In genomic region chr10:117409549-117410283, GRCh38 we compare ENCODE assay signal across 17 cellular contexts.
"Had no signal": no experiment of that assay in that cellular context is flagged by ENCODE, and none has a peak within 500 bp of the region (broad histone marks: within the 10 kb centered on the region; RNA-seq: fewer than 3 reads in every experiment).

No MANE protein-coding gene starts in this region.

- H3K4me2 ChIP-seq: hepatocyte had no signal

- H3K4me1 ChIP-seq: lower lobe of right lung, right atrium auricular region, stomach, vagina had no signal

- H3K4me3 ChIP-seq: dorsolateral prefrontal cortex, hepatocyte, lower lobe of right lung, right atrium auricular region, skin epidermis, stomach, thoracic aorta, vagina had no signal

- H3K9me3 ChIP-seq: lower lobe of right lung, right atrium auricular region, stomach, thoracic aorta, vagina had no signal

- H3K27me3 ChIP-seq: hepatocyte, right atrium auricular region, vagina had no signal

- H3K36me3 ChIP-seq: lower lobe of right lung, right atrium auricular region, stomach, thoracic aorta, vagina had no signal

- H3K27ac ChIP-seq: dorsolateral prefrontal cortex, hepatocyte, lower lobe of right lung, right atrium auricular region, stomach, thoracic aorta, vagina had no signal

- DNase-seq: activated CD4-positive, alpha-beta T cell treated with anti-CD3 and anti-CD28 coated beads, Interleukin-2, amount 50 U/mL, for 48 hours; activated naive CD8-positive, alpha-beta T cell treated with anti-CD3 and anti-CD28 coated beads, Interleukin-2, amount 10 ng/mL, durations not matched to agents 7 days and 5 days; activated T-cell treated with anti-CD3 and anti-CD28 coated beads, Interleukin-2, amount 50 U/mL, for 48 hours; anterior cingulate cortex; dorsolateral prefrontal cortex; lower lobe of right lung; midbrain; naive B cell; posterior cingulate gyrus; stimulated activated CD4-positive, alpha-beta T cell treated with anti-CD3 and anti-CD28 coated beads, Interleukin-4, amount 100 ng/mL, for 4 hours; stomach; T-helper 2 cell had no signal

- H2AFZ ChIP-seq: hepatocyte had no signal

- H3K79me2 ChIP-seq: hepatocyte had no signal
